In the genomic region with DNA sequence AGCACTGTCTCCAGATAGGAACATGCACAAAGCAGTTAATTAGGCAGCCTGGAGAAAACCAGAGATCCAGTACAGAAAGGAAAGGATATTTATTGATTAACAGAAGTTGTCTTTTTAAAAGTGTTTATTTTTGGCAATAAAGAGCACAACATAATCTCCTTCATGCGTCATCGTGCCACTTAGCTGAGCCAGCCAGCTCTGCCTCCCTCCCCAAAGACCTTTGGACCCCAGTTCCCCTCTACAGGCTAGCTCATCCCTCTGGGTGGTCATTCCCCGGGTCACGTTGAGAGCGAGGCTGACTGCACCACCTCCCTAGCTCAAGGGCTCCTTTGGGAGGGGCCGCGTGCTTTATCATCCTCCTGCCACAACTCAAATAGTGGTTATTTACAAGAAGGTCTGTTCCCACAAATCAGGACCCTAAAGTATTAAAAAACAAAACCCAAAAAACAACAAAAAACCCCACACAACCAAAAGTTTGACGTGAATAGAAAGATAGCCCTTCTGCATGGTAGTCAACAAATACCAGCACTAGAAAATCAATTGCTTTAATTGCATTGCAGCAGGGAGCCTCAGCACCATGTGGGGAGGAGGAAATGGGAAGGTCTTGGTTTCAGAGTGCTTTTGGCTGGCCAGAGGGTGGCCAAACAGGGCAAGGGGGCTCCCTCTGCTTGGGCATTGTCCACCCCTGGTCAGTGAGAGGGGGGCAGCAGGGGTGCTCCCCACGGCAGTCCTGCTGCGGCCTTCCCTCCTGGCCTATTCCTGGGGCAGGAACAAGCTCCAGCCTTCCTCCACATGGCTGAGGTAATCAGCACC, we compare ENCODE assay signal across 1 cellular context.
TF ChIP-seq lines count a peak whose summit lies in the region.

No MANE protein-coding gene starts in this region.

TF ChIP-seq in H1, 55 proteins besides CTCF, POLR2A, EP300 and RAD21:
- no peak for TF ChIP-seq BCL11A (IDR thresholded peaks at IDR 0.05; ENCODE audit: low read depth in 2 of 2, low read length in 2 of 2)
- TF ChIP-seq EGR1 (IDR thresholded peaks at IDR 0.05; ENCODE audit: borderline replicate concordance, low read depth, low read length), result no peak
- no peak for TF ChIP-seq MAFK (IDR thresholded peaks at IDR 0.05; ENCODE audit: low read depth, low read length)
- TF ChIP-seq BACH1 (IDR thresholded peaks at IDR 0.05; ENCODE audit: low read length), result no peak
- TF ChIP-seq CBX8 (IDR thresholded peaks at IDR 0.05; ENCODE audit: borderline replicate concordance, low read depth, low read length), result no peak
- no peak for TF ChIP-seq RNF2 (IDR thresholded peaks at IDR 0.05; ENCODE audit: borderline replicate concordance, low read depth, low read length, missing control alignments, poor library complexity, severe bottlenecking)
- TF ChIP-seq HDAC2 (IDR thresholded peaks at IDR 0.05; ENCODE audit: borderline replicate concordance in 1 of 2, low read depth in 2 of 2, low read length in 2 of 2), result no peak
- TF ChIP-seq SUZ12 (IDR thresholded peaks at IDR 0.05; ENCODE audit: low read length), result no peak
- no peak for TF ChIP-seq TAF1 (IDR thresholded peaks at IDR 0.05; ENCODE audit: low read depth, low read length)
- TF ChIP-seq SIRT6 (IDR thresholded peaks at IDR 0.05; ENCODE audit: low read length), result no peak
- TF ChIP-seq SP1 (IDR thresholded peaks at IDR 0.05; ENCODE audit: low read depth, low read length), result no peak
- TF ChIP-seq, protein P1, sequence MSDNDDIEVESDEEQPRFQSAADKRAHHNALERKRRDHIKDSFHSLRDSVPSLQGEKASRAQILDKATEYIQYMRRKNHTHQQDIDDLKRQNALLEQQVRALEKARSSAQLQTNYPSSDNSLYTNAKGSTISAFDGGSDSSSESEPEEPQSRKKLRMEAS (IDR thresholded peaks at IDR 0.05), result 0 out of 2 replicates have a peak, but pooled peaks have one; percentile 14
- no peak for TF ChIP-seq ZNF274 (IDR thresholded peaks at IDR 0.05; ENCODE audit: borderline replicate concordance, extremely low read depth, low read length)
- TF ChIP-seq SIX5 (IDR thresholded peaks at IDR 0.05; ENCODE audit: low read depth, low read length), result no peak
- TF ChIP-seq SRF (IDR thresholded peaks at IDR 0.05; ENCODE audit: low read depth, low read length), result no peak
- TF ChIP-seq BRCA1 (IDR thresholded peaks at IDR 0.05; ENCODE audit: low read depth, low read length), result no peak
- TF ChIP-seq SP2 (IDR thresholded peaks at IDR 0.05; ENCODE audit: low read length), result no peak
- peak; percentile 2; the same call in 1 of the 2 replicates for TF ChIP-seq POLR2AphosphoS5 (IDR thresholded peaks at IDR 0.05; ENCODE audit: low read depth, low read length)
- TF ChIP-seq EZH2 (IDR thresholded peaks at IDR 0.05; ENCODE audit: low read depth, low read length, severe bottlenecking), result no peak
- no peak for TF ChIP-seq TCF12 (IDR thresholded peaks at IDR 0.05; ENCODE audit: low read depth, low read length)
- TF ChIP-seq SP4 (IDR thresholded peaks at IDR 0.05; ENCODE audit: low read length), result no peak
- no peak for TF ChIP-seq CHD1 (IDR thresholded peaks at IDR 0.05; ENCODE audit: low read depth, low read length)
- no peak for TF ChIP-seq RFX5 (IDR thresholded peaks at IDR 0.05; ENCODE audit: borderline replicate concordance, low read depth, low read length)
- TF ChIP-seq GTF2F1 (IDR thresholded peaks at IDR 0.05; ENCODE audit: borderline replicate concordance, low read depth, low read length), result no peak
- TF ChIP-seq, protein P2, sequence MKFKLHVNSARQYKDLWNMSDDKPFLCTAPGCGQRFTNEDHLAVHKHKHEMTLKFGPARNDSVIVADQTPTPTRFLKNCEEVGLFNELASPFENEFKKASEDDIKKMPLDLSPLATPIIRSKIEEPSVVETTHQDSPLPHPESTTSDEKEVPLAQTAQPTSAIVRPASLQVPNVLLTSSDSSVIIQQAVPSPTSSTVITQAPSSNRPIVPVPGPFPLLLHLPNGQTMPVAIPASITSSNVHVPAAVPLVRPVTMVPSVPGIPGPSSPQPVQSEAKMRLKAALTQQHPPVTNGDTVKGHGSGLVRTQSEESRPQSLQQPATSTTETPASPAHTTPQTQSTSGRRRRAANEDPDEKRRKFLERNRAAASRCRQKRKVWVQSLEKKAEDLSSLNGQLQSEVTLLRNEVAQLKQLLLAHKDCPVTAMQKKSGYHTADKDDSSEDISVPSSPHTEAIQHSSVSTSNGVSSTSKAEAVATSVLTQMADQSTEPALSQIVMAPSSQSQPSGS (IDR thresholded peaks at IDR 0.05; ENCODE audit: low read length), result peak; percentile 77; the same call in 1 of the 2 replicates
- no peak for TF ChIP-seq HDAC6 (IDR thresholded peaks at IDR 0.05; ENCODE audit: low read depth, low read length)
